ENCODE assay signal across 11 cellular contexts in genomic region chr18:55400590-55401274, GRCh38.
DNase-seq lines count a peak whose midpoint lies in the region; ATAC-seq and TF ChIP-seq lines count a peak whose summit lies in the region.
"Had no signal": no experiment of that assay in that cellular context is flagged by ENCODE, and none has a peak within 500 bp of the region (broad histone marks: within the 10 kb centered on the region; RNA-seq: fewer than 3 reads in every experiment).

No MANE protein-coding gene starts in this region.

- no peak overlapping the region for H4K91ac ChIP-seq in trophoblast cell (ENCODE audit: low read depth, low read length)

- H3K9me3 Mint-ChIP-seq in CD8-positive, alpha-beta T cell = no peaks in the 10 kb centered on the region

- no peak overlapping the region for H3K23ac ChIP-seq in trophoblast cell (ENCODE audit: low read length)

- CTCF ChIA-PET in CD8-positive, alpha-beta T cell (lab: Charles Lee) = interaction anchor here (0.9 kb wide), 1 partner anchor 14 kb away, joined by 3 read pairs; no protein-coding TSS in a partner anchor

- H3K27me3 ChIP-seq in right atrium auricular region = no peaks in the 10 kb centered on the region
- H3K27me3 ChIP-seq in trophoblast cell (ENCODE audit: insufficient read depth, low read length) = no peaks in the 10 kb centered on the region
- no peaks in the 10 kb centered on the region for H3K27me3 ChIP-seq in CD8-positive, alpha-beta T cell (ENCODE audit: insufficient read depth, low read length)

- H2BK12ac ChIP-seq in trophoblast cell (ENCODE audit: low read length) = no peak overlapping the region

- no peak overlapping the region for H3K14ac ChIP-seq in trophoblast cell (ENCODE audit: low read length)

- no peak for TF ChIP-seq CTCF in right atrium auricular region (IDR thresholded peaks at IDR 0.05)
- TF ChIP-seq CTCF in fibroblast of the aortic adventitia (IDR thresholded peaks at IDR 0.05; ENCODE audit: insufficient read depth, low read length) = no peak
- TF ChIP-seq CTCF in CD8-positive, alpha-beta T cell (IDR thresholded peaks at IDR 0.05) = no peak

- H3K4me1 ChIP-seq in right atrium auricular region (peaks cover 0 to 43% of the 10 kb centered on the region in 2 donors), trophoblast cell (ENCODE audit: control insufficient read depth in 1 of 2, insufficient read depth in 2 of 2, low read length in 2 of 2) (peaks cover 0 to 12% of the 10 kb centered on the region in 2 experiments)
- H3K4me1 ChIP-seq in CD8-positive, alpha-beta T cell (ENCODE audit: insufficient read depth, low read length) = no peaks in the 10 kb centered on the region

- no peaks in the 10 kb centered on the region for H3K36me3 Mint-ChIP-seq in CD8-positive, alpha-beta T cell

- H3K4me1 Mint-ChIP-seq in CD8-positive, alpha-beta T cell (ENCODE audit: low read depth) = no peaks in the 10 kb centered on the region

- ATAC-seq in left cardiac atrium (no peak), GM19324 (IDR thresholded peaks at IDR 0.05; ENCODE audit: low FRiP score, unreplicated experiment) (no peak)
- no peak for ATAC-seq in CD8-positive, alpha-beta T cell

- intact Hi-C loops in left cardiac atrium (cut with DNase I) = loop anchor here in 1 of 2 donors (10.0 kb wide), 1 partner anchor 56 kb away; no protein-coding TSS in a partner anchor
- intact Hi-C loops in CD8-positive, alpha-beta T cell (cut with DNase I, micrococcal nuclease) = no loop called here

- WGBS in trophoblast cell (ENCODE audit: extremely low coverage, insufficient coverage, insufficient read length) = no CpG with 5 or more reads among the region's 7 CpGs

- no peak overlapping the region for H4K12ac ChIP-seq in trophoblast cell (ENCODE audit: low read depth, low read length)

- peak overlapping the region; percentile 5 for H2BK120ac ChIP-seq in trophoblast cell (ENCODE audit: insufficient read depth, low read length, poor library complexity)

- H3K9ac ChIP-seq in trophoblast cell (ENCODE audit: low read length) = no peak overlapping the region

- POLR2A ChIA-PET in CD8-positive, alpha-beta T cell (lab: Charles Lee) = no interaction called here

- peak overlapping the region; percentile 29 to 38 for H3K4me3 ChIP-seq in right atrium auricular region
- peak overlapping the region; percentile 69 for H3K4me3 ChIP-seq in fibroblast of the aortic adventitia (ENCODE audit: low read depth, low read length)
- H3K4me3 ChIP-seq in trophoblast cell (ENCODE audit: low read depth, low read length) = no peak overlapping the region
- no peak overlapping the region for H3K4me3 ChIP-seq in CD8-positive, alpha-beta T cell (ENCODE audit: low read depth, low read length)

- H2BK5ac ChIP-seq in trophoblast cell (ENCODE audit: low read depth, low read length, poor library complexity) = peak overlapping the region; percentile 52

- no peaks in the 10 kb centered on the region for H3K79me1 ChIP-seq in trophoblast cell (ENCODE audit: low read length)

- H3K36me3 ChIP-seq in right atrium auricular region = no peaks in the 10 kb centered on the region
- peaks cover 0 to 7% of the 10 kb centered on the region in 2 experiments for H3K36me3 ChIP-seq in trophoblast cell (ENCODE audit: control insufficient read depth in 1 of 2, insufficient read depth in 2 of 2, low read length in 2 of 2)
- no peaks in the 10 kb centered on the region for H3K36me3 ChIP-seq in CD8-positive, alpha-beta T cell (ENCODE audit: insufficient read depth, low read length)

- peak overlapping the region; percentile 70 to 84 for H3K27ac ChIP-seq in right atrium auricular region
- H3K27ac ChIP-seq in trophoblast cell (ENCODE audit: low read depth, low read length) = peak overlapping the region; percentile 91
- H3K27ac ChIP-seq in CD8-positive, alpha-beta T cell (ENCODE audit: low read depth, low read length) = no peak overlapping the region

- H3K9me3 ChIP-seq in right atrium auricular region (no peaks in the 10 kb centered on the region), trophoblast cell (ENCODE audit: insufficient read depth, low read depth, low read length) (no peaks in the 10 kb centered on the region)
- no peaks in the 10 kb centered on the region for H3K9me3 ChIP-seq in CD8-positive, alpha-beta T cell (ENCODE audit: low read length)

- H3K4ac ChIP-seq in trophoblast cell (ENCODE audit: low read depth, low read length) = no peak overlapping the region

- H3K18ac ChIP-seq in trophoblast cell (ENCODE audit: low read length) = no peak overlapping the region

- H3K27me3 Mint-ChIP-seq in CD8-positive, alpha-beta T cell (ENCODE audit: low read depth) = no peaks in the 10 kb centered on the region

- peak overlapping the region; percentile 52 for H3K4me2 ChIP-seq in trophoblast cell (ENCODE audit: low read length)

- H4K8ac ChIP-seq in trophoblast cell (ENCODE audit: low read depth, low read length) = no peak overlapping the region

- H2AFZ ChIP-seq in trophoblast cell (ENCODE audit: insufficient read depth, low read length, poor library complexity) = no peak overlapping the region

- H3K79me2 ChIP-seq in trophoblast cell (ENCODE audit: control insufficient read depth, insufficient read depth, low read length, poor library complexity) = no peaks in the 10 kb centered on the region

- no peak overlapping the region for H2AK5ac ChIP-seq in trophoblast cell (ENCODE audit: low read length)

- no peak overlapping the region for H3K4me3 Mint-ChIP-seq in CD8-positive, alpha-beta T cell

- no peak overlapping the region for H3K27ac Mint-ChIP-seq in CD8-positive, alpha-beta T cell

- DNase-seq in right atrium auricular region (ENCODE audit: low spot score) (no peak), left cardiac atrium (no peak), fibroblast of the aortic adventitia (ENCODE audit: low read depth) (peak; percentile 56), trophoblast cell (no peak), activated gamma-delta T cell treated with Interleukin-2 at 50 U/mL for 16 hours (no peak)
- DNase-seq in effector CD4-positive, alpha-beta T cell = no peak
- no peak for DNase-seq in CD8-positive, alpha-beta T cell
- DNase-seq: activated T-cell treated with anti-CD3 and anti-CD28 coated beads for 4 hours; effector memory CD4-positive, alpha-beta T cell; NCI-H226 had no signal

Comparison
In these comparisons a context has a peak if more than half of its experiments do, and no peak if none do; other contexts are left out.
1. H3K4me3 ChIP-seq: peak in right atrium auricular region (2 of 2) and fibroblast of the aortic adventitia (single experiment); none in trophoblast cell (single experiment) and CD8-positive, alpha-beta T cell (single experiment).